ENCODE assay signal across 8 cellular contexts in the genomic region with DNA sequence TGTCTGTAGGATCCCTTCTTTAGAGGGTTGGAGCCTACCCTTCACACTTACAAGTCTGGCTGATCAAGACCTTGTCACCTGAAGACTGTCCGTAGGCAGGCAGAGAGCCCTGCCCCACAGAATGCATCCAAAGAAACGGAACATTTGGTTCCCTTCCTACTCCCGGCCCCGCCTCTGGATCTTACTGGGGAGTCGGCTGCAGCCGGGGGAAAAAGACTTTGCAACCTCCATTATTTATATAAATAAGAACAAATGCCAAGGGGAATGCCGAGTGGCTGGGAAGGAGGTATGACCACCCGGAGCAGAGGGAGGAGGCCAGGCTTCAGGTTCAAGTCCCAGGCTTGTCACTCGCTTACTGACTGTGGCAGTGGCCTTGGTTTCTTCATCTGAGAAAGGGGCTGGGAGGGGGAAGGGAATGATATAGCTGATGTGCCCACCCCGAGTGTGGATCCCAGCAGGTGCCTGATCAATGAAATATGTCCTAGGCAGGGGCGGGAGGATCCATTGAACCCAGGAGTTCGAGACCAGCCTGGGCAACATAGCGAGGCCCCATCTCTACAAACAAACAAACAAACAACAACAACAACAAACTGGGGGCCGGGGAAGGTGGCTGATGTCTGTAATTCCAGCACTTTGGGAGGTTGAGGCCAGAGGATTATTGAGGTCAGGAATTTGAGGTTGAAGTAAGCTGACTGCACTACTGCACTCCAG. TPM values are rescaled to one million over a fixed set of nuclear protein-coding genes. Genes with fewer than 3 reads are reported as not detected.
A peak's percentile ranks its signal among the peaks of the same experiment; 100 is the strongest.
DNase-seq lines count a peak whose midpoint lies in the region; ATAC-seq, FAIRE-seq and TF ChIP-seq lines count a peak whose summit lies in the region.

No MANE protein-coding gene starts in this region.

- TF ChIP-seq POLR2A in K562 (conservative IDR thresholded peaks at IDR 0.05) = no peak
- no peak for TF ChIP-seq POLR2A in suprapubic skin (IDR thresholded peaks at IDR 0.05)

- H3K9me3 Mint-ChIP-seq in activated CD4-positive, alpha-beta T cell treated with anti-CD3 and anti-CD28 coated beads for 36 hours (ENCODE audit: low read depth) = no peaks in the 10 kb centered on the region

- FAIRE-seq in K562 (lab: Jason Lieb, UNC) = no peak

- WGBS in K562 (ENCODE audit: insufficient coverage, low coverage, missing lambda C conversion rate) = 44% methylated on average over 14 of the region's 14 CpGs
- 50% methylated on average over 14 of the region's 14 CpGs for WGBS in suprapubic skin

- H3K4me1 Mint-ChIP-seq in activated CD4-positive, alpha-beta T cell treated with anti-CD3 and anti-CD28 coated beads for 36 hours = peaks cover 60% of the 10 kb centered on the region

- H4K20me1 ChIP-seq in K562 (replicated peaks; ENCODE audit: control insufficient read depth, insufficient read depth, low read length) = no peaks in the 10 kb centered on the region

- TF ChIP-seq EP300 in K562 (IDR thresholded peaks at IDR 0.05; ENCODE audit: low read length) (no peak), suprapubic skin (IDR thresholded peaks at IDR 0.05) (no peak)

- no TSS peak for BruUV-seq in K562 (replicated peaks; lab: Mats Ljungman, UMichigan)

- H3K36me3 Mint-ChIP-seq in activated CD4-positive, alpha-beta T cell treated with anti-CD3 and anti-CD28 coated beads for 36 hours (ENCODE audit: low read depth) = no peaks in the 10 kb centered on the region

- peak overlapping the region; percentile 37 for H3K4me3 Mint-ChIP-seq in activated CD4-positive, alpha-beta T cell treated with anti-CD3 and anti-CD28 coated beads for 36 hours

- CTCF ChIA-PET in activated CD4-positive, alpha-beta T cell treated with anti-CD3 and anti-CD28 coated beads for 36 hours (lab: Charles Lee) = interaction anchor here (0.9 kb wide), 1 partner anchor 14 kb away, joined by 3 read pairs; no protein-coding TSS in a partner anchor
- CTCF ChIA-PET in K562 (lab: Yijun Ruan, JAX; ENCODE audit: low intra/inter-chr PET ratio) = interaction anchor here (0.5 kb wide), 1 partner anchor 8 kb away, joined by 4 read pairs; no protein-coding TSS in a partner anchor

- TF ChIP-seq CTCF in K562 (IDR thresholded peaks at IDR 0.05 in 2 of 3, conservative IDR thresholded peaks at IDR 0.05 in 1 of 3; ENCODE audit: insufficient read depth in 2 of 3, low read depth in 1 of 3, low read length in 3 of 3) (no peak), suprapubic skin (IDR thresholded peaks at IDR 0.05) (no peak), BE2C (IDR thresholded peaks at IDR 0.05; ENCODE audit: low read depth, low read length) (no peak)

- peak overlapping the region; percentile 67 for H3K4me2 ChIP-seq in K562 (ENCODE audit: insufficient read depth, low read length)

- ATAC-seq in activated CD4-positive, alpha-beta T cell treated with anti-CD3 and anti-CD28 coated beads for 36 hours = no peak
- peak; percentile 35; the same call in 2 of the 3 replicates for ATAC-seq in K562
- ATAC-seq in HG03095 (IDR thresholded peaks at IDR 0.05; ENCODE audit: unreplicated experiment) = no peak

- H3K27me3 ChIP-seq in K562 (ENCODE audit: control insufficient read depth in 2 of 2, insufficient read depth in 2 of 2, low read length in 2 of 2) (no peaks in the 10 kb centered on the region), suprapubic skin (no peaks in the 10 kb centered on the region), BE2C (no peaks in the 10 kb centered on the region)

- no peaks in the 10 kb centered on the region for H3K9me3 ChIP-seq in K562 (replicated peaks; ENCODE audit: control insufficient read depth, insufficient read depth, low read depth, low read length)
- no peaks in the 10 kb centered on the region for H3K9me3 ChIP-seq in suprapubic skin
- no peaks in the 10 kb centered on the region for H3K9me3 ChIP-seq in BE2C

- DNase-seq in activated CD4-positive, alpha-beta T cell treated with anti-CD3 and anti-CD28 coated beads for 36 hours = no peak
- DNase-seq in activated CD4-positive, alpha-beta T cell treated with anti-CD3 and anti-CD28 coated beads, Interleukin-2, amount 50 U/mL, for 1 hour = no peak
- peak in 1 of 4 experiments; percentile 32 for DNase-seq in K562 (ENCODE audit: extremely low read depth in 1 of 4, low spot score in 3 of 4)
- DNase-seq in mesenteric fat pad (ENCODE audit: low spot score) = peak; percentile 60
- peak in 1 of 2 donors; percentile 84 for DNase-seq in suprapubic skin (ENCODE audit: low spot score in 2 of 2)
- no peak for DNase-seq in BE2C
- no peak for DNase-seq in SKM-1 (lab: John Stamatoyannopoulos, UW; ENCODE audit: unreplicated experiment)

- TF ChIP-seq RAD21 in K562 (CRISPR knock-in tag; conservative IDR thresholded peaks at IDR 0.05 in 1 of 2, IDR thresholded peaks at IDR 0.05 in 1 of 2) = no peak

- intact Hi-C loops in activated CD4-positive, alpha-beta T cell treated with anti-CD3 and anti-CD28 coated beads for 36 hours (cut with DNase I, micrococcal nuclease) = no loop called here
- intact Hi-C loops in K562 (cut with micrococcal nuclease) = no loop called here

- H3K27me3 Mint-ChIP-seq in activated CD4-positive, alpha-beta T cell treated with anti-CD3 and anti-CD28 coated beads for 36 hours = peaks cover 5% of the 10 kb centered on the region

- POLR2A ChIA-PET in activated CD4-positive, alpha-beta T cell treated with anti-CD3 and anti-CD28 coated beads for 36 hours (lab: Charles Lee) = no interaction called here
- POLR2A ChIA-PET in K562 (lab: Yijun Ruan, JAX) = interaction anchor here (0.6 to 1.3 kb wide), 2 partner anchors 17 to 63 kb away, joined by 3 read pairs; no protein-coding TSS in a partner anchor

- H2AFZ ChIP-seq in K562 (ENCODE audit: low read depth, low read length) = peak overlapping the region; percentile 74

- H3K4me1 ChIP-seq in K562 (replicated peaks in 1 of 2; ENCODE audit: control insufficient read depth in 2 of 2, insufficient read depth in 2 of 2, low read length in 2 of 2) (peaks cover 70 to 81% of the 10 kb centered on the region in 2 experiments), suprapubic skin (peaks cover 99% of the 10 kb centered on the region), BE2C (peaks cover 18% of the 10 kb centered on the region)

- peak overlapping the region; percentile 60 to 88; a peak in 3 of 4 replicates for H3K9ac ChIP-seq in K562 (ENCODE audit: insufficient read depth in 1 of 2, low read depth in 2 of 2, low read length in 2 of 2)

- H3K4me3 ChIP-seq in K562 (no peak overlapping the region), suprapubic skin (no peak overlapping the region), BE2C (ENCODE audit: low read depth, low read length) (no peak overlapping the region)

- peaks cover 4% of the 10 kb centered on the region; the same call in 1 of the 3 replicates for H3K36me3 ChIP-seq in K562 (ENCODE audit: control insufficient read depth, insufficient read depth, low read length)
- H3K36me3 ChIP-seq in suprapubic skin = no peaks in the 10 kb centered on the region
- no peaks in the 10 kb centered on the region for H3K36me3 ChIP-seq in BE2C

- peaks cover 53% of the 10 kb centered on the region for H3K79me2 ChIP-seq in K562 (ENCODE audit: control insufficient read depth, insufficient read depth, low read length)

- H3K27ac Mint-ChIP-seq in activated CD4-positive, alpha-beta T cell treated with anti-CD3 and anti-CD28 coated beads for 36 hours = peak overlapping the region; percentile 38

- no peaks in the 10 kb centered on the region for H3K9me1 ChIP-seq in K562 (ENCODE audit: control insufficient read depth, insufficient read depth, low read length)

- in situ Hi-C loops in K562 (cut with MboI) = no loop called here

- H3K27ac ChIP-seq in K562 (ENCODE audit: extremely low read depth, low read depth, low read length) = peak overlapping the region; percentile 85
- H3K27ac ChIP-seq in suprapubic skin = peak overlapping the region; percentile 97

TF ChIP-seq in K562, 482 proteins besides CTCF, POLR2A, EP300 and RAD21:
- TF ChIP-seq ZSCAN29 (IDR thresholded peaks at IDR 0.05) = peak; percentile 0; the same call in 1 of the 2 replicates
- no peak for TF ChIP-seq ZNF551 (CRISPR knock-in tag; IDR thresholded peaks at IDR 0.05)
- no peak for TF ChIP-seq ELF1 (tag; IDR thresholded peaks at IDR 0.05)
- TF ChIP-seq ZNF57 (CRISPR knock-in tag; IDR thresholded peaks at IDR 0.05) = no peak
- no peak for TF ChIP-seq MIER1 (IDR thresholded peaks at IDR 0.05; ENCODE audit: low read depth)
- TF ChIP-seq, protein P1, sequence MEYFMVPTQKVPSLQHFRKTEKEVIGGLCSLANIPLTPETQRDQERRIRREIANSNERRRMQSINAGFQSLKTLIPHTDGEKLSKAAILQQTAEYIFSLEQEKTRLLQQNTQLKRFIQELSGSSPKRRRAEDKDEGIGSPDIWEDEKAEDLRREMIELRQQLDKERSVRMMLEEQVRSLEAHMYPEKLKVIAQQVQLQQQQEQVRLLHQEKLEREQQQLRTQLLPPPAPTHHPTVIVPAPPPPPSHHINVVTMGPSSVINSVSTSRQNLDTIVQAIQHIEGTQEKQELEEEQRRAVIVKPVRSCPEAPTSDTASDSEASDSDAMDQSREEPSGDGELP (CRISPR knock-in tag; IDR thresholded peaks at IDR 0.05; ENCODE audit: borderline replicate concordance) = no peak
- TF ChIP-seq ARNT (IDR thresholded peaks at IDR 0.05) = 0 out of 4 replicates have a peak, but pooled peaks of 1 of the 2 experiments have one; percentile 3

RNA-seq across cellular contexts. Expression of a gene that starts 48.7 kb away (rescaled TPM):
- total RNA-seq in activated CD4-positive, alpha-beta T cell treated with anti-CD3 and anti-CD28 coated beads for 36 hours = 1 to 10 TPM; 8.6 to 8.9 TPM
- total RNA-seq in K562 (2011; cell fraction: chromatin; rRNA removed; ENCODE audit: low replicate concordance) = 29.2 and 31.8 TPM in 2 replicates
- total RNA-seq in K562 (2011; cell fraction: nucleolus; rRNA removed) = 18.3 and 22.4 TPM in 2 replicates
- 18.6 and 20.1 TPM in 2 replicates for total RNA-seq in K562 (2011; cell fraction: nucleoplasm; rRNA removed)
- 18.7 and 24.0 TPM in 2 replicates for total RNA-seq in K562 (2014; rRNA removed)
- 4.4 and 5.3 TPM in 2 replicates for total RNA-seq in K562 (2014; rRNA removed; fragmentation: Illumina TruSeq; extraction: Trizol)
- 7.4 and 7.6 TPM in 2 replicates for total RNA-seq in K562 (2015; rRNA removed; fragmentation: Illumina TruSeq; extraction: Trizol)
- 18.3 and 18.9 TPM in 2 replicates for total RNA-seq in K562 (2021)
- 8.7 and 9.8 TPM in 2 replicates for polyA plus RNA-seq in K562 (2011; rRNA removed)
- 14.8 and 32.1 TPM in 2 replicates for polyA plus RNA-seq in K562 (2011; cell fraction: cytosol; rRNA removed)
- polyA plus RNA-seq in K562 (2011; cell fraction: nucleus; rRNA removed) = 20.8 and 44.3 TPM in 2 replicates
- 10.9 and 12.9 TPM in 2 replicates for polyA plus RNA-seq in K562 (2012)
- polyA plus RNA-seq in K562 (2014; fragmentation: Illumina TruSeq; extraction: Trizol) = 9.4 and 11.3 TPM in 2 replicates
- 1 to 10 TPM; 3.6 to 4.4 TPM for polyA plus RNA-seq in K562 (2014; fragmentation: Nextera tagmentation; extraction: Ambion mirVana)
- polyA plus RNA-seq in K562 (2014; rRNA removed) = 11.1 and 11.4 TPM in 2 replicates
- polyA minus RNA-seq in K562 (2011; rRNA and poly(A)+ RNA removed) = 8.9 and 11.7 TPM in 2 replicates
- 10.7 and 12.8 TPM in 2 replicates for polyA minus RNA-seq in K562 (2011; cell fraction: cytosol; rRNA and poly(A)+ RNA removed)
- 9.2 and 11.2 TPM in 2 replicates for polyA minus RNA-seq in K562 (2011; cell fraction: nucleus; rRNA and poly(A)+ RNA removed)
- total RNA-seq in mesenteric fat pad = 27.9 TPM
- total RNA-seq in suprapubic skin = 10 to 100 TPM; 28.8 to 62.0 (median 43.5) TPM
- polyA plus RNA-seq in BE2C (2012; ENCODE audit: insufficient read depth, insufficient read length, low read depth) = 19.3 TPM
